8 cellular contexts compared by ENCODE assay signal in the genomic region with DNA sequence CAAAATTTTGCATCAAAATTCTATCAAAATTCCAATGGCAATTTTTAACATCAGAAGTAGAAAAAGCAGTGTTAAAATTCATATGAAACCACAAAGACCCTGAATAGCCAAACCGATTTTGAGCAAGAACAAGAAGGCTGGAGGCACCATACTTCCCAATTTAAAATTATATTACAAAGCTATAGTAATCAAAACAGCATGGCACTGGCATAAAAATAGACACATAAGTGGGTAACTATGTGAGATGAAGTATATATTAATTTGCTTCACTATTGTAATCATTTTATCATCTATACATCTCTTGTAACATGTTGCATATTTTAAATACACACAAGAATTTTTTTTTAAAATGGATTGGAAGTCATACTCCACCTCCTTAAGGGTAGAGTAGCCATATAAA.
"Had no signal": no experiment of that assay in that cellular context is flagged by ENCODE, and none has a peak within 500 bp of the region (broad histone marks: within the 10 kb centered on the region; RNA-seq: fewer than 3 reads in every experiment).

No MANE protein-coding gene starts in this region.

- H3K4me3 ChIP-seq: GM12878 had no signal

- FAIRE-seq: G401.6, GM12878, GM12891, GM12892, GM18507, GM19239 had no signal

- ATAC-seq: GM12878 had no signal

- DNase-seq: GDM1, GF-D8 had no signal
